8 cellular contexts compared by ENCODE assay signal in genomic region chr19:40610396-40611064, GRCh38. TPM values are rescaled to one million over a fixed set of nuclear protein-coding genes. Genes with fewer than 3 reads are reported as not detected.
DNase-seq lines count a peak whose midpoint lies in the region; ATAC-seq and TF ChIP-seq lines count a peak whose summit lies in the region.

No MANE protein-coding gene starts in this region.

- H3K4me3 ChIP-seq in AG04449 (ENCODE audit: low read depth, low read length) = peak overlapping the region; percentile 44
- H3K4me3 ChIP-seq in LNCaP clone FGC (ENCODE audit: low read depth, low read length) = peak overlapping the region; percentile 64

- ATAC-seq in activated CD8-positive, alpha-beta T cell treated with anti-CD3 and anti-CD28 coated beads for 36 hours = peak; percentile 3
- no peak for ATAC-seq in GM18858 (IDR thresholded peaks at IDR 0.05; ENCODE audit: unreplicated experiment)

- H3K9me3 Mint-ChIP-seq in activated CD8-positive, alpha-beta T cell treated with anti-CD3 and anti-CD28 coated beads for 36 hours = no peaks in the 10 kb centered on the region
- no peaks in the 10 kb centered on the region for H3K9me3 Mint-ChIP-seq in nephron progenitor cell

- H3K27me3 Mint-ChIP-seq in activated CD8-positive, alpha-beta T cell treated with anti-CD3 and anti-CD28 coated beads for 36 hours = no peaks in the 10 kb centered on the region
- H3K27me3 Mint-ChIP-seq in nephron progenitor cell (ENCODE audit: low read depth, poor library complexity) = peaks cover 75% of the 10 kb centered on the region

- H3K4me1 Mint-ChIP-seq in activated CD8-positive, alpha-beta T cell treated with anti-CD3 and anti-CD28 coated beads for 36 hours (ENCODE audit: low read depth) = peaks cover 55% of the 10 kb centered on the region
- H3K4me1 Mint-ChIP-seq in nephron progenitor cell = peaks cover 78% of the 10 kb centered on the region

- TF ChIP-seq POLR2A in erythroblast (IDR thresholded peaks at IDR 0.05; ENCODE audit: low read length) = no peak

- intact Hi-C loops in activated CD8-positive, alpha-beta T cell treated with anti-CD3 and anti-CD28 coated beads for 36 hours (cut with micrococcal nuclease) = no loop called here

- no peak for DNase-seq in AG04449 (ENCODE audit: low read depth, low spot score)
- DNase-seq in LNCaP clone FGC (ENCODE audit: low read depth) = no peak
- DNase-seq in activated CD8-positive, alpha-beta T cell treated with anti-CD3 and anti-CD28 coated beads for 36 hours = peak; percentile 75
- DNase-seq in erythroblast (lab: John Stamatoyannopoulos, UW) = peak; percentile 35 to 46
- DNase-seq in nephron progenitor cell = no peak
- no peak for DNase-seq in NCI-H446 (lab: John Stamatoyannopoulos, UW)
- no peak for DNase-seq in NCI-H187 treated with DMSO at 0.1 percent for 48 hours (lab: John Stamatoyannopoulos, UW)

- CTCF ChIA-PET in AG04449 (lab: Yijun Ruan, JAX) = interaction anchor here (0.7 to 2.1 kb wide), 5 partner anchors 8 to 305 kb away, joined by 3 to 9 read pairs (median 4); no protein-coding TSS in a partner anchor
- CTCF ChIA-PET in activated CD8-positive, alpha-beta T cell treated with anti-CD3 and anti-CD28 coated beads for 36 hours (lab: Charles Lee) = interaction anchor here (1.0 to 3.1 kb wide), 5 partner anchors 8 to 198 kb away, joined by 3 to 17 read pairs (median 5); partner anchors contain the start of genes LTBP4 and RAB4B

- H3K27ac Mint-ChIP-seq in activated CD8-positive, alpha-beta T cell treated with anti-CD3 and anti-CD28 coated beads for 36 hours = peak overlapping the region; percentile 98
- H3K27ac Mint-ChIP-seq in nephron progenitor cell = no peak overlapping the region

- peaks cover 15% of the 10 kb centered on the region for H3K36me3 Mint-ChIP-seq in activated CD8-positive, alpha-beta T cell treated with anti-CD3 and anti-CD28 coated beads for 36 hours (ENCODE audit: low read depth)
- H3K36me3 Mint-ChIP-seq in nephron progenitor cell (ENCODE audit: low read depth) = peaks cover 14% of the 10 kb centered on the region

- no peak for TF ChIP-seq CTCF in AG04449 (IDR thresholded peaks at IDR 0.05; ENCODE audit: insufficient read depth, low read length, missing control alignments)
- TF ChIP-seq CTCF in LNCaP clone FGC (IDR thresholded peaks at IDR 0.05; ENCODE audit: control insufficient read depth, extremely low read depth, insufficient read depth) = no peak
- no peak for TF ChIP-seq CTCF in activated CD8-positive, alpha-beta T cell treated with anti-CD3 and anti-CD28 coated beads for 36 hours (IDR thresholded peaks at IDR 0.05)
- TF ChIP-seq CTCF in nephron progenitor cell (IDR thresholded peaks at IDR 0.05) = no peak

- POLR2A ChIA-PET in AG04449 (lab: Yijun Ruan, JAX) = no interaction called here
- POLR2A ChIA-PET in activated CD8-positive, alpha-beta T cell treated with anti-CD3 and anti-CD28 coated beads for 36 hours (lab: Charles Lee) = interaction anchor here (1.2 to 1.6 kb wide), 3 partner anchors 10 to 24 kb away, joined by 3 to 5 read pairs (median 5); no protein-coding TSS in a partner anchor

- peak overlapping the region; percentile 80 for H3K4me3 Mint-ChIP-seq in activated CD8-positive, alpha-beta T cell treated with anti-CD3 and anti-CD28 coated beads for 36 hours
- H3K4me3 Mint-ChIP-seq in nephron progenitor cell = peak overlapping the region; percentile 16

RNA-seq across cellular contexts. Expression of gene LTBP4, which starts 9.4 kb away (rescaled TPM):
- 100 to 1,000 TPM; 117 to 121 TPM for total RNA-seq in activated CD8-positive, alpha-beta T cell treated with anti-CD3 and anti-CD28 coated beads for 36 hours

RNA-seq across cellular contexts. Expression of gene SHKBP1, which starts 33.9 kb away (rescaled TPM):
- total RNA-seq in activated CD8-positive, alpha-beta T cell treated with anti-CD3 and anti-CD28 coated beads for 36 hours = 10 to 100 TPM; 82.8 to 89.3 TPM

Comparison
In these comparisons a context has a peak if more than half of its experiments do, and no peak if none do; other contexts are left out.
1. DNase-seq: peak in activated CD8-positive, alpha-beta T cell treated with anti-CD3 and anti-CD28 coated beads for 36 hours (single experiment) and erythroblast (2 of 2); none in AG04449 (single experiment), LNCaP clone FGC (single experiment), nephron progenitor cell (single experiment), NCI-H446 (0 of 2) and NCI-H187 treated with DMSO at 0.1 percent for 48 hours (single experiment).